Comparison of ENCODE assay signal across 25 cellular contexts in genomic region chr10:7090529-7090928, GRCh38.
DNase-seq lines count a peak whose midpoint lies in the region; ATAC-seq and TF ChIP-seq lines count a peak whose summit lies in the region.
"Had no signal": no experiment of that assay in that cellular context is flagged by ENCODE, and none has a peak within 500 bp of the region (broad histone marks: within the 10 kb centered on the region; RNA-seq: fewer than 3 reads in every experiment).

No MANE protein-coding gene starts in this region.

- TF ChIP-seq POLR2A in uterus (IDR thresholded peaks at IDR 0.05): no peak

- no peaks in the 10 kb centered on the region for H3K36me3 ChIP-seq in rectal smooth muscle tissue (ENCODE audit: control insufficient read depth, insufficient read depth, low read length)
- H3K36me3 ChIP-seq in uterus: no peaks in the 10 kb centered on the region
- H3K36me3 ChIP-seq in brain microvascular endothelial cell (replicated peaks): no peaks in the 10 kb centered on the region
- H3K36me3 ChIP-seq: cardiac muscle cell, MG63, neural progenitor cell, upper lobe of right lung had no signal

- H3K9me3 Mint-ChIP-seq in activated naive CD8-positive, alpha-beta T cell treated with anti-CD3 and anti-CD28 coated beads for 36 hours: no peaks in the 10 kb centered on the region
- H3K9me3 Mint-ChIP-seq: activated CD8-positive, alpha-beta T cell treated with anti-CD3 and anti-CD28 coated beads for 36 hours; neural progenitor cell had no signal

- no peaks in the 10 kb centered on the region for H3K4me1 Mint-ChIP-seq in activated naive CD8-positive, alpha-beta T cell treated with anti-CD3 and anti-CD28 coated beads for 36 hours
- H3K4me1 Mint-ChIP-seq: B cell had no signal

- intact Hi-C loops in left ventricle myocardium superior (cut with micrococcal nuclease): no loop called here
- intact Hi-C loops in Right ventricle myocardium inferior (cut with DNase I): no loop called here
- intact Hi-C loops in uterus (cut with DNase I; ENCODE audit: low total_unique reads): no loop called here

- no peaks in the 10 kb centered on the region for H3K36me3 Mint-ChIP-seq in activated naive CD8-positive, alpha-beta T cell treated with anti-CD3 and anti-CD28 coated beads for 36 hours
- H3K36me3 Mint-ChIP-seq: neural progenitor cell had no signal

- no peak overlapping the region for H3K9ac ChIP-seq in rectal smooth muscle tissue (ENCODE audit: low read length)
- H3K9ac ChIP-seq: neural progenitor cell had no signal

- in situ Hi-C loops in brain microvascular endothelial cell (cut with HindIII; ENCODE audit: low pct_ligation_motif_present, low sequenced_read_pairs): no loop called here

- H3K9me3 ChIP-seq in uterus: no peaks in the 10 kb centered on the region
- H3K9me3 ChIP-seq: MG63, upper lobe of right lung had no signal

- DNase-seq in left ventricle myocardium superior: no peak
- DNase-seq in Right ventricle myocardium inferior (ENCODE audit: missing footprints): no peak
- peak; percentile 5 for DNase-seq in fibroblast of the aortic adventitia (ENCODE audit: low read depth)
- peak in 1 of 2 donors; percentile 32 for DNase-seq in uterus
- no peak for DNase-seq in brain microvascular endothelial cell
- DNase-seq in activated naive CD8-positive, alpha-beta T cell treated with anti-CD3 and anti-CD28 coated beads for 36 hours: no peak
- DNase-seq: activated CD4-positive, CD25-positive, alpha-beta regulatory T cell; activated CD8-positive, alpha-beta T cell treated with anti-CD3 and anti-CD28 coated beads for 36 hours; activated gamma-delta T cell; COR-L47; foreskin melanocyte; immature natural killer cell; MG63; stimulated activated CD4-positive, alpha-beta T cell treated with anti-CD3 and anti-CD28 coated beads, Interleukin-12 subunit alpha, Interleukin-12 subunit beta, amount 100 ng/mL, for 4 hours; T1000; upper lobe of right lung had no signal

- no peaks in the 10 kb centered on the region for H3K27me3 Mint-ChIP-seq in activated naive CD8-positive, alpha-beta T cell treated with anti-CD3 and anti-CD28 coated beads for 36 hours
- H3K27me3 Mint-ChIP-seq: activated CD8-positive, alpha-beta T cell treated with anti-CD3 and anti-CD28 coated beads for 36 hours; B cell; dendritic cell treated with granulocyte-macrophage colony-stimulating factor and Interleukin-4, amounts not matched to agents 40 ng/mL and 50 ng/mL, for 4 days; progenitor cell of endocrine pancreas had no signal

- H3K4me1 ChIP-seq in rectal smooth muscle tissue (ENCODE audit: control insufficient read depth, insufficient read depth, low read length): peaks cover 8% of the 10 kb centered on the region
- H3K4me1 ChIP-seq in uterus: no peaks in the 10 kb centered on the region
- H3K4me1 ChIP-seq: upper lobe of right lung had no signal

- H3K4me3 ChIP-seq in fibroblast of the aortic adventitia (ENCODE audit: low read depth, low read length) (no peak overlapping the region), rectal smooth muscle tissue (ENCODE audit: low read length) (no peak overlapping the region), uterus (no peak overlapping the region), brain microvascular endothelial cell (ENCODE audit: low read depth, low read length) (no peak overlapping the region)
- H3K4me3 ChIP-seq: cardiac muscle cell, hepatocyte, MG63, neural progenitor cell, upper lobe of right lung had no signal

- ATAC-seq in left ventricle myocardium superior: peak; percentile 33
- ATAC-seq in Right ventricle myocardium inferior: no peak
- ATAC-seq in HG03520 (IDR thresholded peaks at IDR 0.05; ENCODE audit: unreplicated experiment): no peak
- ATAC-seq: activated CD8-positive, alpha-beta T cell treated with anti-CD3 and anti-CD28 coated beads for 36 hours; upper lobe of right lung had no signal

- no peak overlapping the region for H3K27ac Mint-ChIP-seq in activated naive CD8-positive, alpha-beta T cell treated with anti-CD3 and anti-CD28 coated beads for 36 hours
- H3K27ac Mint-ChIP-seq: activated CD8-positive, alpha-beta T cell treated with anti-CD3 and anti-CD28 coated beads for 36 hours; B cell; dendritic cell treated with granulocyte-macrophage colony-stimulating factor and Interleukin-4, amounts not matched to agents 40 ng/mL and 50 ng/mL, for 4 days; neural progenitor cell; progenitor cell of endocrine pancreas had no signal

- TF ChIP-seq CTCF in fibroblast of the aortic adventitia (IDR thresholded peaks at IDR 0.05; ENCODE audit: insufficient read depth, low read length) (no peak), uterus (IDR thresholded peaks at IDR 0.05) (no peak), brain microvascular endothelial cell (IDR thresholded peaks at IDR 0.05; ENCODE audit: low read depth, low read length, missing control alignments) (no peak)

- no peak overlapping the region for H3K4me3 Mint-ChIP-seq in activated naive CD8-positive, alpha-beta T cell treated with anti-CD3 and anti-CD28 coated beads for 36 hours
- H3K4me3 Mint-ChIP-seq: activated CD8-positive, alpha-beta T cell treated with anti-CD3 and anti-CD28 coated beads for 36 hours; B cell; dendritic cell treated with granulocyte-macrophage colony-stimulating factor and Interleukin-4, amounts not matched to agents 40 ng/mL and 50 ng/mL, for 4 days; immature natural killer cell; neural progenitor cell had no signal

- H3K27ac ChIP-seq in rectal smooth muscle tissue (ENCODE audit: low read depth, low read length): peak overlapping the region; percentile 36
- peak overlapping the region; percentile 44 to 54 for H3K27ac ChIP-seq in uterus
- no peak overlapping the region for H3K27ac ChIP-seq in brain microvascular endothelial cell
- H3K27ac ChIP-seq: cardiac muscle cell, hepatocyte, neural progenitor cell, RWPE1, upper lobe of right lung had no signal

- H3K27me3 ChIP-seq in rectal smooth muscle tissue (ENCODE audit: control insufficient read depth, insufficient read depth, low read length) (no peaks in the 10 kb centered on the region), uterus (no peaks in the 10 kb centered on the region), brain microvascular endothelial cell (replicated peaks) (no peaks in the 10 kb centered on the region)
- H3K27me3 ChIP-seq: cardiac muscle cell, hepatocyte, MG63, neural progenitor cell, upper lobe of right lung had no signal
